In the genomic region with DNA sequence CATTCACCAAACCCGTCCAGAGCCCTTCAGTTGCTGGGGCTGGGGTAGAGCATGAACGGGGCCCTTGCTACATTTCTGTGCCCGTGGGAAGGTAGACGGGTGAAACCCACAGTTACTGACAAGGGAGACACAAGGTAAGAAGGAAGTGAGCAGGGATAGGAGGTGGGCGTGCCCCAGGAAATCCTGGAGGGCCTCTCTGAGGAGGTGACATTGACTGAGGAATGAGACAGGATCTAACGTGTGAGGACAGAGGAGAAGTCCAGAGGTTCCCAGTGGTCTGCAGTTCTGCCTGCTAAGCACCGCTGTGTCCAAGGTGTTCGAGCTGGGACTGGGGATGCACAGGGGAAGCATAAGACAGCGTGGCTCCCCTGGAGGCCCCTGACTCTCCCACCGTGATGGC, we compare ENCODE assay signal across 30 cellular contexts.
"Had no signal": no experiment of that assay in that cellular context is flagged by ENCODE, and none has a peak within 500 bp of the region (broad histone marks: within the 10 kb centered on the region; RNA-seq: fewer than 3 reads in every experiment).

No MANE protein-coding gene starts in this region.

- FAIRE-seq: astrocyte, colon had no signal

- H3K9me3 ChIP-seq: esophagus muscularis mucosa, gastrocnemius medialis had no signal

- H3K4me1 Mint-ChIP-seq: activated CD4-positive, alpha-beta memory T cell treated with anti-CD3 and anti-CD28 coated beads, Interleukin-2, amount 10 ng/mL, durations not matched to agents 7 days and 5 days; activated CD4-positive, alpha-beta T cell treated with anti-CD3 and anti-CD28 coated beads, Interleukin-2, amount 10 ng/mL, durations not matched to agents 7 days and 5 days; central memory CD8-positive, alpha-beta T cell had no signal

- H3K4me1 ChIP-seq: foreskin keratinocyte, gastrocnemius medialis had no signal

- ATAC-seq: activated T-cell treated with anti-CD3 and anti-CD28 coated beads, Interleukin-2, amount 50 U/mL, for 72 hours; effector memory CD8-positive, alpha-beta T cell; gastrocnemius medialis; WTC11 had no signal

- H3K27ac Mint-ChIP-seq: activated CD4-positive, alpha-beta memory T cell treated with anti-CD3 and anti-CD28 coated beads, Interleukin-2, amount 10 ng/mL, durations not matched to agents 7 days and 5 days; activated CD4-positive, alpha-beta T cell treated with anti-CD3 and anti-CD28 coated beads, Interleukin-2, amount 10 ng/mL, durations not matched to agents 7 days and 5 days; activated naive CD8-positive, alpha-beta T cell; activated T-cell treated with anti-CD3 and anti-CD28 coated beads, Interleukin-2, amount 50 U/mL, for 24 hours; activated T-cell treated with anti-CD3 and anti-CD28 coated beads, Interleukin-2, amount 50 U/mL, for 72 hours; effector memory CD8-positive, alpha-beta T cell; WTC11 had no signal

- H3K27ac ChIP-seq: brain microvascular endothelial cell, esophagus muscularis mucosa, foreskin keratinocyte, gastrocnemius medialis had no signal

- H3K36me3 Mint-ChIP-seq: activated naive CD8-positive, alpha-beta T cell; WTC11 had no signal

- DNase-seq: activated CD4-positive, alpha-beta memory T cell treated with anti-CD3 and anti-CD28 coated beads, Interleukin-2, amount 10 ng/mL, durations not matched to agents 7 days and 5 days; activated CD4-positive, alpha-beta T cell treated with anti-CD3 and anti-CD28 coated beads for 1 hour; activated CD4-positive, alpha-beta T cell treated with anti-CD3 and anti-CD28 coated beads for 4 hours; activated CD4-positive, alpha-beta T cell treated with anti-CD3 and anti-CD28 coated beads, Interleukin-2, amount 10 ng/mL, durations not matched to agents 7 days and 5 days; activated CD4-positive, alpha-beta T cell treated with anti-CD3 and anti-CD28 coated beads, Interleukin-2, amount 50 U/mL, for 4 hours; activated CD8-positive, alpha-beta memory T cell treated with anti-CD3 and anti-CD28 coated beads, Interleukin-2, amount 50 U/mL, for 48 hours; activated gamma-delta T cell treated with Interleukin-2 at 50 U/mL for 16 hours; activated naive CD4-positive, alpha-beta T cell treated with anti-CD3 and anti-CD28 coated beads, Interleukin-2, amount 50 U/mL, for 16 hours; activated naive CD4-positive, alpha-beta T cell treated with Interleukin-2 at 50 U/mL for 16 hours; activated T-cell treated with anti-CD3 and anti-CD28 coated beads for 4 hours; activated T-cell treated with anti-CD3 and anti-CD28 coated beads, Interleukin-2, amount 50 U/mL, for 24 hours; activated T-cell treated with anti-CD3 and anti-CD28 coated beads, Interleukin-2, amount 50 U/mL, for 72 hours; amniotic stem cell; anterior cingulate cortex; brain microvascular endothelial cell; cortex of kidney; dermis blood vessel endothelial cell; effector CD4-positive, alpha-beta T cell; effector memory CD8-positive, alpha-beta T cell; erythroblast; foreskin keratinocyte; gastrocnemius medialis; glutamatergic neuron; T-helper 2 cell had no signal

- H3K9me3 Mint-ChIP-seq: activated CD4-positive, alpha-beta memory T cell treated with anti-CD3 and anti-CD28 coated beads, Interleukin-2, amount 10 ng/mL, durations not matched to agents 7 days and 5 days; activated T-cell treated with anti-CD3 and anti-CD28 coated beads, Interleukin-2, amount 50 U/mL, for 24 hours; central memory CD8-positive, alpha-beta T cell had no signal

- H3K36me3 ChIP-seq: brain microvascular endothelial cell, esophagus muscularis mucosa, gastrocnemius medialis had no signal

- H3K27me3 Mint-ChIP-seq: activated CD4-positive, alpha-beta memory T cell treated with anti-CD3 and anti-CD28 coated beads, Interleukin-2, amount 10 ng/mL, durations not matched to agents 7 days and 5 days; activated CD4-positive, alpha-beta T cell treated with anti-CD3 and anti-CD28 coated beads, Interleukin-2, amount 10 ng/mL, durations not matched to agents 7 days and 5 days; activated T-cell treated with anti-CD3 and anti-CD28 coated beads, Interleukin-2, amount 50 U/mL, for 24 hours; central memory CD8-positive, alpha-beta T cell had no signal

- H3K27me3 ChIP-seq: brain microvascular endothelial cell had no signal

- H3K4me3 Mint-ChIP-seq: activated CD4-positive, alpha-beta memory T cell treated with anti-CD3 and anti-CD28 coated beads, Interleukin-2, amount 10 ng/mL, durations not matched to agents 7 days and 5 days; activated CD4-positive, alpha-beta T cell treated with anti-CD3 and anti-CD28 coated beads, Interleukin-2, amount 10 ng/mL, durations not matched to agents 7 days and 5 days; activated naive CD8-positive, alpha-beta T cell; activated T-cell treated with anti-CD3 and anti-CD28 coated beads, Interleukin-2, amount 50 U/mL, for 24 hours; activated T-cell treated with anti-CD3 and anti-CD28 coated beads, Interleukin-2, amount 50 U/mL, for 72 hours; central memory CD8-positive, alpha-beta T cell; effector memory CD8-positive, alpha-beta T cell; WTC11 had no signal

- H3K4me3 ChIP-seq: esophagus muscularis mucosa, gastrocnemius medialis had no signal
